Comparison of ENCODE assay signal across 8 cellular contexts in genomic region chr13:45417790-45418534, GRCh38. TPM values are rescaled to one million over a fixed set of nuclear protein-coding genes. Genes with fewer than 3 reads are reported as not detected.
A peak's percentile ranks its signal among the peaks of the same experiment; 100 is the strongest.
DNase-seq lines count a peak whose midpoint lies in the region; ATAC-seq, FAIRE-seq and TF ChIP-seq lines count a peak whose summit lies in the region.

A gene with protein sequence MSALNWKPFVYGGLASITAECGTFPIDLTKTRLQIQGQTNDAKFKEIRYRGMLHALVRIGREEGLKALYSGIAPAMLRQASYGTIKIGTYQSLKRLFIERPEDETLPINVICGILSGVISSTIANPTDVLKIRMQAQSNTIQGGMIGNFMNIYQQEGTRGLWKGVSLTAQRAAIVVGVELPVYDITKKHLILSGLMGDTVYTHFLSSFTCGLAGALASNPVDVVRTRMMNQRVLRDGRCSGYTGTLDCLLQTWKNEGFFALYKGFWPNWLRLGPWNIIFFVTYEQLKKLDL (minus strand): TSS chr13:45418373. CDS start chr13:45411425, 6,948 bp downstream.

- peak within 1 kb of the TSS; percentile 84 for H2AFZ ChIP-seq in PC-9

- peak within 1 kb of the TSS; percentile 72 to 76 for H3K9ac ChIP-seq in mucosa of rectum (ENCODE audit: low read depth in 1 of 2, low read length in 2 of 2)

- peak within 1 kb of the TSS; percentile 59 for H3K27ac ChIP-seq in PC-9
- peak within 1 kb of the TSS; percentile 80 to 86 for H3K27ac ChIP-seq in mucosa of rectum (ENCODE audit: low read depth in 2 of 2, low read length in 2 of 2)

- peak; percentile 85 for ATAC-seq in GM21447 (IDR thresholded peaks at IDR 0.05; ENCODE audit: unreplicated experiment)

- H3K4me3 ChIP-seq in PC-9 (peak within 1 kb of the TSS; percentile 63), mucosa of rectum (ENCODE audit: low read length in 2 of 2) (peak within 1 kb of the TSS; percentile 79 to 92)

- TF ChIP-seq CTCF in D721Med (IDR thresholded peaks at IDR 0.05; ENCODE audit: insufficient read depth, missing control alignments) (no peak), PC-9 (conservative IDR thresholded peaks at IDR 0.05) (no peak)

- TF ChIP-seq POLR2A in erythroblast (IDR thresholded peaks at IDR 0.05; ENCODE audit: low read length), result no peak

- DNase-seq in D721Med (ENCODE audit: insufficient read length, low spot score), result peak; percentile 78
- DNase-seq in HuH-7 (ENCODE audit: low spot score), result peak; percentile 83
- DNase-seq in PC-9, result peak; percentile 82 to 96
- DNase-seq in activated T-cell treated with anti-CD3 and anti-CD28 coated beads, Interleukin-2, amount 50 U/mL, for 1 hour, result peak; percentile 91
- DNase-seq in erythroblast (lab: John Stamatoyannopoulos, UW), result peak; percentile 78 to 79
- DNase-seq in stimulated activated CD8-positive, alpha-beta memory T cell treated with anti-CD3 and anti-CD28 coated beads, Interleukin-4, amount 100 ng/mL, for 48 hours, result peak; percentile 94

- FAIRE-seq in D721Med (lab: Jason Lieb, UNC), result no peak

- peaks cover 34% of the 10 kb centered on the region for H3F3A ChIP-seq in PC-9 (ENCODE audit: insufficient read depth, low read depth)

- BruUV-seq in PC-9 (replicated peaks; lab: Mats Ljungman, UMichigan), result TSS peak; percentile 67

- peak within 1 kb of the TSS; percentile 95 for H3K4me2 ChIP-seq in PC-9

- no peaks in the 10 kb centered on the region for H4K20me1 ChIP-seq in PC-9 (ENCODE audit: insufficient read depth)

- CTCF ChIA-PET in PC-9 (lab: Charles Lee), result interaction anchor here (0.7 kb wide), 1 partner anchor 24 kb away, joined by 9 read pairs; no protein-coding TSS in a partner anchor

- H3K9me2 ChIP-seq in PC-9 (ENCODE audit: insufficient read depth), result no peaks in the 10 kb centered on the region

- POLR2A ChIA-PET in PC-9 (lab: Charles Lee; ENCODE audit: unreplicated experiment), result interaction anchor here (0.6 to 0.7 kb wide), 3 partner anchors 18 to 56 kb away, joined by 3 to 18 read pairs (median 5); no protein-coding TSS in a partner anchor

- no peaks in the 10 kb centered on the region for H3K79me2 ChIP-seq in PC-9 (ENCODE audit: low read depth)

- H3K27me3 ChIP-seq in PC-9 (ENCODE audit: insufficient read depth, low read depth) (no peaks in the 10 kb centered on the region), mucosa of rectum (ENCODE audit: control insufficient read depth in 2 of 2, insufficient read depth in 2 of 2, low read length in 2 of 2) (no peaks in the 10 kb centered on the region)

- no peaks in the 10 kb centered on the region for H3K9me3 ChIP-seq in PC-9 (ENCODE audit: insufficient read depth, low read depth)
- H3K9me3 ChIP-seq in mucosa of rectum (ENCODE audit: control insufficient read depth in 2 of 2, low read length in 2 of 2), result no peaks in the 10 kb centered on the region

- H3K36me3 ChIP-seq in PC-9 (ENCODE audit: low read depth), result no peaks in the 10 kb centered on the region
- H3K36me3 ChIP-seq in mucosa of rectum (ENCODE audit: control insufficient read depth in 2 of 2, insufficient read depth in 2 of 2, low read length in 2 of 2), result no peaks in the 10 kb centered on the region

- H3K4me1 ChIP-seq in PC-9 (replicated peaks; ENCODE audit: insufficient read depth) (peaks cover 11% of the 10 kb centered on the region), mucosa of rectum (ENCODE audit: control insufficient read depth in 2 of 2, insufficient read depth in 2 of 2, low read length in 2 of 2) (peaks cover 10 to 18% of the 10 kb centered on the region in 2 donors)

- intact Hi-C loops in PC-9 (cut with micrococcal nuclease; ENCODE audit: unreplicated experiment), result loop anchor here (2.0 kb wide), 1 partner anchor 47 kb away; the partner anchor contains the start of gene COG3

RNA-seq across cellular contexts. Expression of the gene that starts here (rescaled TPM):
- 11.2 and 12.5 TPM in 2 replicates for total RNA-seq in PC-9 (2021)

Comparison
In these comparisons a context has a peak if more than half of its experiments do, and no peak if none do; other contexts are left out.
1. Peak in every context shown above with its lines: DNase-seq, ATAC-seq, H3K4me3 ChIP-seq and H3K27ac ChIP-seq.